ENCODE assay signal across 2 cellular contexts in the genomic region with DNA sequence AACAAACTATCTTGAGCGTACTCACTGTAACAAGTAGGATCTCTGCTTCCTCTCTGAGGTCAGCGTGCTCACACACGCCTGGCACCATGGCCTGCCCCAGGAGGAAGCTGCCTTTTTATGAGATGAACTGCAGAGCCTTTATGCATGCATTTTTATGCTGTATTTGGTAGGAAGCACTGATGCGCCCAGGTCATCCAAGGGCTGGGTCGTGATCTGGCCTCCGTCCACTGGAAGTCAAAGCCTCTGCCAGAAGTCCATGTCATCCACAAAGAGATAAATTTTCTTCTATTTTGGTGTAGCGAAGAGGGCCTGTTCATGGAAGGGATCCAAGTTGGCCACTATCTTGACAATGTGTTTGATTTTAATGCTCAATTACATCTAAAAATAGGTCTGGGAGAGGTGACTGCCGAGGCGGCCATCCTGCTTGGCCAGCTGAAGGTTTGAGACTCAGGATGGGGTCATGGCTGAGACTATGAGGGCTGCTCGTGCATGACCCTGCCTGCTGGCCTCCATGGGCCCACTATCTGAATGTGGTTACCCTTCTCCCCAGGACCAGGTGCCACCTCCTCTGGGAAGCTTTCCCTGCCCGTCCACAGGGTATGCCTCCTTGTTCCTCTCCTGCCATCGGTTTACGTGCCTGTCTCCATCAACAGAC.
TF ChIP-seq lines count a peak whose summit lies in the region.

No MANE protein-coding gene starts in this region.

TF ChIP-seq in liver, 16 proteins besides CTCF, POLR2A, EP300 and RAD21:
- TF ChIP-seq SP1 (IDR thresholded peaks at IDR 0.05) (peak; percentile 72), HNF4G (IDR thresholded peaks at IDR 0.05) (no peak), YY1 (IDR thresholded peaks at IDR 0.05) (no peak), RXRA (IDR thresholded peaks at IDR 0.05) (peak; percentile 72 to 77), HNF4A (conservative IDR thresholded peaks at IDR 0.05) (no peak), FOXA1 (IDR thresholded peaks at IDR 0.05) (no peak), FOXA2 (IDR thresholded peaks at IDR 0.05) (no peak), JUND (IDR thresholded peaks at IDR 0.05) (peak in 1 of 2 donors; percentile 24), GABPA (IDR thresholded peaks at IDR 0.05 in 1 of 2, conservative IDR thresholded peaks at IDR 0.05 in 1 of 2) (no peak), NR2F2 (IDR thresholded peaks at IDR 0.05) (peak; percentile 98), EGR1 (IDR thresholded peaks at IDR 0.05; ENCODE audit: low read depth in 2 of 2) (no peak), TAF1 (conservative IDR thresholded peaks at IDR 0.05) (no peak)
- TF ChIP-seq, protein P1, sequence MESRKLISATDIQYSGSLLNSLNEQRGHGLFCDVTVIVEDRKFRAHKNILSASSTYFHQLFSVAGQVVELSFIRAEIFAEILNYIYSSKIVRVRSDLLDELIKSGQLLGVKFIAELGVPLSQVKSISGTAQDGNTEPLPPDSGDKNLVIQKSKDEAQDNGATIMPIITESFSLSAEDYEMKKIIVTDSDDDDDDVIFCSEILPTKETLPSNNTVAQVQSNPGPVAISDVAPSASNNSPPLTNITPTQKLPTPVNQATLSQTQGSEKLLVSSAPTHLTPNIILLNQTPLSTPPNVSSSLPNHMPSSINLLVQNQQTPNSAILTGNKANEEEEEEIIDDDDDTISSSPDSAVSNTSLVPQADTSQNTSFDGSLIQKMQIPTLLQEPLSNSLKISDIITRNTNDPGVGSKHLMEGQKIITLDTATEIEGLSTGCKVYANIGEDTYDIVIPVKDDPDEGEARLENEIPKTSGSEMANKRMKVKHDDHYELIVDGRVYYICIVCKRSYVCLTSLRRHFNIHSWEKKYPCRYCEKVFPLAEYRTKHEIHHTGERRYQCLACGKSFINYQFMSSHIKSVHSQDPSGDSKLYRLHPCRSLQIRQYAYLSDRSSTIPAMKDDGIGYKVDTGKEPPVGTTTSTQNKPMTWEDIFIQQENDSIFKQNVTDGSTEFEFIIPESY (IDR thresholded peaks at IDR 0.05) = no peak
- TF ChIP-seq, protein P2, sequence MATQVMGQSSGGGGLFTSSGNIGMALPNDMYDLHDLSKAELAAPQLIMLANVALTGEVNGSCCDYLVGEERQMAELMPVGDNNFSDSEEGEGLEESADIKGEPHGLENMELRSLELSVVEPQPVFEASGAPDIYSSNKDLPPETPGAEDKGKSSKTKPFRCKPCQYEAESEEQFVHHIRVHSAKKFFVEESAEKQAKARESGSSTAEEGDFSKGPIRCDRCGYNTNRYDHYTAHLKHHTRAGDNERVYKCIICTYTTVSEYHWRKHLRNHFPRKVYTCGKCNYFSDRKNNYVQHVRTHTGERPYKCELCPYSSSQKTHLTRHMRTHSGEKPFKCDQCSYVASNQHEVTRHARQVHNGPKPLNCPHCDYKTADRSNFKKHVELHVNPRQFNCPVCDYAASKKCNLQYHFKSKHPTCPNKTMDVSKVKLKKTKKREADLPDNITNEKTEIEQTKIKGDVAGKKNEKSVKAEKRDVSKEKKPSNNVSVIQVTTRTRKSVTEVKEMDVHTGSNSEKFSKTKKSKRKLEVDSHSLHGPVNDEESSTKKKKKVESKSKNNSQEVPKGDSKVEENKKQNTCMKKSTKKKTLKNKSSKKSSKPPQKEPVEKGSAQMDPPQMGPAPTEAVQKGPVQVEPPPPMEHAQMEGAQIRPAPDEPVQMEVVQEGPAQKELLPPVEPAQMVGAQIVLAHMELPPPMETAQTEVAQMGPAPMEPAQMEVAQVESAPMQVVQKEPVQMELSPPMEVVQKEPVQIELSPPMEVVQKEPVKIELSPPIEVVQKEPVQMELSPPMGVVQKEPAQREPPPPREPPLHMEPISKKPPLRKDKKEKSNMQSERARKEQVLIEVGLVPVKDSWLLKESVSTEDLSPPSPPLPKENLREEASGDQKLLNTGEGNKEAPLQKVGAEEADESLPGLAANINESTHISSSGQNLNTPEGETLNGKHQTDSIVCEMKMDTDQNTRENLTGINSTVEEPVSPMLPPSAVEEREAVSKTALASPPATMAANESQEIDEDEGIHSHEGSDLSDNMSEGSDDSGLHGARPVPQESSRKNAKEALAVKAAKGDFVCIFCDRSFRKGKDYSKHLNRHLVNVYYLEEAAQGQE (IDR thresholded peaks at IDR 0.05) = no peak
- TF ChIP-seq, protein P3, sequence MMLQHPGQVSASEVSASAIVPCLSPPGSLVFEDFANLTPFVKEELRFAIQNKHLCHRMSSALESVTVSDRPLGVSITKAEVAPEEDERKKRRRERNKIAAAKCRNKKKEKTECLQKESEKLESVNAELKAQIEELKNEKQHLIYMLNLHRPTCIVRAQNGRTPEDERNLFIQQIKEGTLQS (IDR thresholded peaks at IDR 0.05) = no peak
- TF ChIP-seq, protein P4, sequence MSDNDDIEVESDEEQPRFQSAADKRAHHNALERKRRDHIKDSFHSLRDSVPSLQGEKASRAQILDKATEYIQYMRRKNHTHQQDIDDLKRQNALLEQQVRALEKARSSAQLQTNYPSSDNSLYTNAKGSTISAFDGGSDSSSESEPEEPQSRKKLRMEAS (IDR thresholded peaks at IDR 0.05) = no peak

TF ChIP-seq in HepG2, 621 proteins besides CTCF, POLR2A, EP300 and RAD21:
- TF ChIP-seq HMG20B (CRISPR knock-in tag; conservative IDR thresholded peaks at IDR 0.05) (no peak), RFXAP (CRISPR knock-in tag; IDR thresholded peaks at IDR 0.05; ENCODE audit: borderline replicate concordance) (no peak), JUN (CRISPR knock-in tag; IDR thresholded peaks at IDR 0.05) (no peak), MED8 (CRISPR knock-in tag; IDR thresholded peaks at IDR 0.05; ENCODE audit: insufficient replicate concordance) (no peak), MLLT10 (CRISPR knock-in tag; IDR thresholded peaks at IDR 0.05) (no peak), ZNF3 (CRISPR knock-in tag; IDR thresholded peaks at IDR 0.05) (no peak)
- TF ChIP-seq, protein P5, sequence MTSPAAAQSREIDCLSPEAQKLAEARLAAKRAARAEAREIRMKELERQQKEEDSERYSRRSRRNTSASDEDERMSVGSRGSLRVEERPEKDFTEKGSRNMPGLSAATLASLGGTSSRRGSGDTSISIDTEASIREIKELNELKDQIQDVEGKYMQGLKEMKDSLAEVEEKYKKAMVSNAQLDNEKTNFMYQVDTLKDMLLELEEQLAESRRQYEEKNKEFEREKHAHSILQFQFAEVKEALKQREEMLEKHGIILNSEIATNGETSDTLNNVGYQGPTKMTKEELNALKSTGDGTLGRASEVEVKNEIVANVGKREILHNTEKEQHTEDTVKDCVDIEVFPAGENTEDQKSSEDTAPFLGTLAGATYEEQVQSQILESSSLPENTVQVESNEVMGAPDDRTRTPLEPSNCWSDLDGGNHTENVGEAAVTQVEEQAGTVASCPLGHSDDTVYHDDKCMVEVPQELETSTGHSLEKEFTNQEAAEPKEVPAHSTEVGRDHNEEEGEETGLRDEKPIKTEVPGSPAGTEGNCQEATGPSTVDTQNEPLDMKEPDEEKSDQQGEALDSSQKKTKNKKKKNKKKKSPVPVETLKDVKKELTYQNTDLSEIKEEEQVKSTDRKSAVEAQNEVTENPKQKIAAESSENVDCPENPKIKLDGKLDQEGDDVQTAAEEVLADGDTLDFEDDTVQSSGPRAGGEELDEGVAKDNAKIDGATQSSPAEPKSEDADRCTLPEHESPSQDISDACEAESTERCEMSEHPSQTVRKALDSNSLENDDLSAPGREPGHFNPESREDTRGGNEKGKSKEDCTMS (CRISPR knock-in tag; conservative IDR thresholded peaks at IDR 0.05) = no peak
- TF ChIP-seq, protein P6, sequence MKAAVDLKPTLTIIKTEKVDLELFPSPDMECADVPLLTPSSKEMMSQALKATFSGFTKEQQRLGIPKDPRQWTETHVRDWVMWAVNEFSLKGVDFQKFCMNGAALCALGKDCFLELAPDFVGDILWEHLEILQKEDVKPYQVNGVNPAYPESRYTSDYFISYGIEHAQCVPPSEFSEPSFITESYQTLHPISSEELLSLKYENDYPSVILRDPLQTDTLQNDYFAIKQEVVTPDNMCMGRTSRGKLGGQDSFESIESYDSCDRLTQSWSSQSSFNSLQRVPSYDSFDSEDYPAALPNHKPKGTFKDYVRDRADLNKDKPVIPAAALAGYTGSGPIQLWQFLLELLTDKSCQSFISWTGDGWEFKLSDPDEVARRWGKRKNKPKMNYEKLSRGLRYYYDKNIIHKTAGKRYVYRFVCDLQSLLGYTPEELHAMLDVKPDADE (CRISPR knock-in tag; IDR thresholded peaks at IDR 0.05) = no peak
